8 cellular contexts compared by ENCODE assay signal in the genomic region with DNA sequence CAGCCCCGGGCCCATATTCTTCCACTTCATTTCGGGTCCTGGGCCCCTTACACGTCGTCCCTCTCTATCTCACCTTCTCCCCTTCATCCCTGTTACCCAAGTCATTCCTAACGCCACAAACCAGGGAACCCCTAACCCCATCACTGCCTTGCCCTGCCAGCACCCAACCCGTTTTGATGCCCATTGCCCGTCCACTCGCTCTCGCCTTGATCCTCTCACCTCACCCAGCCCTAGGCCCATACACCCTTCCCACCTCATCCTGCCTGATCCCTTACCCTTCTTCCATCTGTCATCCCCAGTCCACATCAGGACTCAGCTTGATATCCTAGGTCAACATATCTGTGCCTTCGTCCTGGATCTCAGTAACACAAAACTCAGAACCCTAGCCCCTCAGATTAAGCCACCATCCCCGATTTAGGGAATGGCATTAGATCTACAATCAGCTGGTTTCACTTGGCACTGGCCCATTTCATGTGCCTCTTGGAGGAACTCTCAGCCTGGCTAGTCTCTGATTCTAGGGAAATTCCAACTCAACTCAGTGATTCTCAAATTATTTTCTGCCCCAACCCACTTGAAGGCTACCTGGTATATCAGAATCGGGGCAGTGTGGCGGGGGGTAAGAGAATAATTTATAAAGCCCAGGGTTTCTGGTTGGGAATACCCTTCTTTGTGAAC. TPM values are rescaled to one million over a fixed set of nuclear protein-coding genes. Genes with fewer than 3 reads are reported as not detected.
DNase-seq lines count a peak whose midpoint lies in the region; ATAC-seq, FAIRE-seq and TF ChIP-seq lines count a peak whose summit lies in the region.

No MANE protein-coding gene starts in this region.

- ATAC-seq in mucosa of descending colon, result no peak

- H3K27ac ChIP-seq in 22Rv1, result peak overlapping the region; percentile 83

- no peaks in the 10 kb centered on the region for H3K9me3 ChIP-seq in mucosa of descending colon

- peaks cover 8% of the 10 kb centered on the region for H3K36me3 ChIP-seq in mucosa of descending colon (ENCODE audit: low read depth)

- H3K4me3 ChIP-seq in cardiac fibroblast (replicated peaks in 1 of 2; ENCODE audit: low read depth in 2 of 2, low read length in 2 of 2) (peak overlapping the region; percentile 72 to 96), mucosa of descending colon (peak overlapping the region; percentile 85)

- no peak for FAIRE-seq in HTR-8/SVneo (lab: Jason Lieb, UNC)

- intact Hi-C loops in mucosa of descending colon (cut with DNase I, micrococcal nuclease), result no loop called here

- H3K4me1 ChIP-seq in mucosa of descending colon (ENCODE audit: low read depth), result peaks cover 12% of the 10 kb centered on the region

- TF ChIP-seq CTCF in 22Rv1 (IDR thresholded peaks at IDR 0.05), result no peak
- TF ChIP-seq CTCF in cardiac fibroblast (IDR thresholded peaks at IDR 0.05; ENCODE audit: low read depth, low read length), result no peak
- TF ChIP-seq CTCF in mucosa of descending colon (IDR thresholded peaks at IDR 0.05), result no peak

- DNase-seq in HTR-8/SVneo (ENCODE audit: insufficient read length, low spot score) (peak; percentile 2), cardiac fibroblast (ENCODE audit: low read depth in 2 of 2) (peak in 1 of 2 donors; percentile 10), mucosa of descending colon (peak in 1 of 3 donors; percentile 40), AG08395 (ENCODE audit: low spot score) (no peak), H4 (ENCODE audit: low spot score) (no peak), DMS53 (lab: John Stamatoyannopoulos, UW) (no peak), RKO (ENCODE audit: low spot score) (no peak)

RNA-seq across cellular contexts. Expression of a gene that starts 0.5 kb away (rescaled TPM):
- total RNA-seq in mucosa of descending colon, result 10 to 100 TPM; 72.2 to 98.1 (median 84.3) TPM
- total RNA-seq in H4 (2014; rRNA removed; shearing (Covaris generic)), result 129 and 164 TPM in 2 replicates

RNA-seq across cellular contexts. Expression of a gene that starts 0.8 kb away (rescaled TPM):
- total RNA-seq in mucosa of descending colon, result 100 to 1,000 TPM; 120 to 155 (median 153) TPM
- 58.8 and 67.4 TPM in 2 replicates for total RNA-seq in H4 (2014; rRNA removed; shearing (Covaris generic))

RNA-seq across cellular contexts. Expression of a gene that starts 25.0 kb away (rescaled TPM):
- total RNA-seq in mucosa of descending colon, result 10 to 100 TPM; 35.9 to 44.4 (median 39.5) TPM
- total RNA-seq in H4 (2014; rRNA removed; shearing (Covaris generic)), result 15.2 and 19.8 TPM in 2 replicates

RNA-seq across cellular contexts. Expression of a gene that starts 25.4 kb away (rescaled TPM):
- total RNA-seq in mucosa of descending colon, result 10 to 100 TPM; 13.2 to 85.2 (median 33.3) TPM
- total RNA-seq in H4 (2014; rRNA removed; shearing (Covaris generic)), result 4.5 TPM in 1 of 2 replicates, not detected in the other
